In genomic region chr16:1778200-1779179, GRCh38 we compare ENCODE assay signal across 10 cellular contexts. TPM values are rescaled to one million over a fixed set of nuclear protein-coding genes. Genes with fewer than 3 reads are reported as not detected.
DNase-seq lines count a peak whose midpoint lies in the region; ATAC-seq, FAIRE-seq and TF ChIP-seq lines count a peak whose summit lies in the region.
"Had no signal": no experiment of that assay in that cellular context is flagged by ENCODE, and none has a peak within 500 bp of the region (broad histone marks: within the 10 kb centered on the region; RNA-seq: fewer than 3 reads in every experiment).

No MANE protein-coding gene starts in this region.

- WGBS in H1 (ENCODE audit: extremely low coverage in 1 of 2, insufficient coverage in 1 of 2, insufficient read length in 1 of 2, insufficient replicate concordance in 2 of 2, low coverage in 1 of 2, low lambda C conversion rate in 2 of 2, missing lambda C conversion rate in 1 of 2), 2 experiments = 93% methylated on average over 25 of the region's 34 CpGs; no CpG with 5 or more reads in 1 of the 2 experiments

- CTCF ChIA-PET in H1 (lab: Charles Lee; ENCODE audit: partially characterized antibody) = interaction anchor here (0.6 to 1.2 kb wide), 6 partner anchors 24 to 414 kb away, joined by 3 to 4 read pairs (median 3); no protein-coding TSS in a partner anchor

- no peak for FAIRE-seq in H1 (lab: Jason Lieb, UNC)

- no peak overlapping the region for H3K4me3 ChIP-seq in H1 (ENCODE audit: extremely low read depth in 1 of 4, insufficient read depth in 2 of 4, low read depth in 3 of 4, low read length in 4 of 4)

- H3K79me1 ChIP-seq in H1 (ENCODE audit: low read depth, low read length) = peaks cover 9% of the 10 kb centered on the region

- H3K9me3 ChIP-seq in H1 (ENCODE audit: insufficient read depth in 2 of 2, low read depth in 1 of 2, low read length in 1 of 2) = no peaks in the 10 kb centered on the region

- DNase-seq in Right ventricle myocardium superior = peak; percentile 31
- DNase-seq in left ventricle myocardium superior = no peak
- peak in 1 of 2 experiments; percentile 43 for DNase-seq in H1 (ENCODE audit: low read depth in 1 of 2, low spot score in 2 of 2)
- DNase-seq in NCI-H128 (lab: John Stamatoyannopoulos, UW; ENCODE audit: unreplicated experiment) = no peak
- no peak for DNase-seq in COR-L47 (lab: John Stamatoyannopoulos, UW)
- DNase-seq: EL; erythroblast; GOT3; stimulated activated naive CD4-positive, alpha-beta T cell had no signal

- no peaks in the 10 kb centered on the region for H3K9me3 Mint-ChIP-seq in stimulated activated memory B cell treated with anti-CD40 and anti-IgM and Interleukin-4, amounts not matched to agents 10 μg/mL and 1 μg/mL and 100 μg/mL, for 72 hours

- no peak overlapping the region for H2BK5ac ChIP-seq in H1 (ENCODE audit: low read depth, low read length)

- no peak overlapping the region for H3K4ac ChIP-seq in H1 (replicated peaks; ENCODE audit: insufficient read length, low read depth, low read length)

- H3K4me1 ChIP-seq in H1 (replicated peaks in 1 of 4; ENCODE audit: control insufficient read depth in 3 of 4, insufficient read depth in 4 of 4, low read length in 3 of 4) = peaks cover 0 to 10% (median 5%) of the 10 kb centered on the region in 4 experiments; a peak in 5 of 7 replicates

- peaks cover 28% of the 10 kb centered on the region for H3K4me1 Mint-ChIP-seq in stimulated activated memory B cell treated with anti-CD40 and anti-IgM and Interleukin-4, amounts not matched to agents 10 μg/mL and 1 μg/mL and 100 μg/mL, for 72 hours

- H2BK120ac ChIP-seq in H1 (replicated peaks; ENCODE audit: low read depth, low read length) = no peak overlapping the region

- TF ChIP-seq EP300 in H1 (IDR thresholded peaks at IDR 0.05; ENCODE audit: borderline replicate concordance in 1 of 2, low read depth in 2 of 2, low read length in 2 of 2) = no peak

- no peak overlapping the region for H2BK20ac ChIP-seq in H1 (ENCODE audit: low read length)

- no peak overlapping the region for H2BK15ac ChIP-seq in H1 (ENCODE audit: low read length)

- no peaks in the 10 kb centered on the region for H3K27me3 Mint-ChIP-seq in stimulated activated memory B cell treated with anti-CD40 and anti-IgM and Interleukin-4, amounts not matched to agents 10 μg/mL and 1 μg/mL and 100 μg/mL, for 72 hours

- no peak overlapping the region for H3K56ac ChIP-seq in H1 (replicated peaks; ENCODE audit: insufficient read length, low read depth, low read length)

- H3K27me3 ChIP-seq in H1 (replicated peaks in 1 of 4; ENCODE audit: control insufficient read depth in 3 of 4, extremely low read depth in 1 of 4, insufficient read depth in 3 of 4, low read length in 3 of 4) = no peaks in the 10 kb centered on the region

- H3K14ac ChIP-seq in H1 (ENCODE audit: insufficient read length) = no peak overlapping the region

- H3K4me3 Mint-ChIP-seq in stimulated activated memory B cell treated with anti-CD40 and anti-IgM and Interleukin-4, amounts not matched to agents 10 μg/mL and 1 μg/mL and 100 μg/mL, for 72 hours = no peak overlapping the region

- no peak overlapping the region for H4K5ac ChIP-seq in H1 (ENCODE audit: insufficient read length, low read depth, low read length)

- TF ChIP-seq POLR2A in H1 (IDR thresholded peaks at IDR 0.05; ENCODE audit: control extremely low read depth in 1 of 2, low read depth in 2 of 2, low read length in 2 of 2) = no peak; a peak in 1 of 3 replicates

- intact Hi-C loops in Right ventricle myocardium superior (cut with DNase I) (no loop called here), left ventricle myocardium superior (cut with micrococcal nuclease) (no loop called here)

- H3K23me2 ChIP-seq in H1 (ENCODE audit: low read depth, low read length) = peaks cover 7% of the 10 kb centered on the region

- no peak overlapping the region for H3K23ac ChIP-seq in H1 (ENCODE audit: insufficient read length)

- H2AK5ac ChIP-seq in H1 (ENCODE audit: low read depth, low read length) = no peak overlapping the region

- H3K79me2 ChIP-seq in H1 (ENCODE audit: control insufficient read depth in 1 of 2, insufficient read depth in 2 of 2, low read length in 2 of 2) = peaks cover 0 to 13% of the 10 kb centered on the region in 2 experiments; a peak in 1 of 4 replicates

- peaks cover 0 to 33% of the 10 kb centered on the region in 2 experiments for H4K20me1 ChIP-seq in H1 (replicated peaks in 1 of 2; ENCODE audit: control insufficient read depth in 1 of 2, insufficient read depth in 2 of 2, low read length in 2 of 2)

- H3K18ac ChIP-seq in H1 (ENCODE audit: extremely low read depth, low read length) = no peak overlapping the region

- no peak for TF ChIP-seq RAD21 in H1 (IDR thresholded peaks at IDR 0.05 in 1 of 2, conservative IDR thresholded peaks at IDR 0.05 in 1 of 2; ENCODE audit: low read depth in 2 of 2, low read length in 2 of 2)

- POLR2A ChIA-PET in H1 (lab: Charles Lee; ENCODE audit: partially characterized antibody) = interaction anchor here (0.9 to 12.0 kb wide), 9 partner anchors 10 to 431 kb away, joined by 3 to 246 read pairs (median 5); partner anchors contain the start of genes EME2, GFER, IGFALS and MRPS34

- ATAC-seq in Right ventricle myocardium superior (ENCODE audit: poor library complexity) (no peak), left ventricle myocardium superior (no peak)
- no peak for ATAC-seq in stimulated activated memory B cell treated with anti-CD40 and anti-IgM and Interleukin-4, amounts not matched to agents 10 μg/mL and 1 μg/mL and 100 μg/mL, for 72 hours

- no peak overlapping the region for H3K9ac ChIP-seq in H1 (replicated peaks in 1 of 4; ENCODE audit: extremely low read depth in 1 of 4, low read depth in 3 of 4, low read length in 3 of 4)

- H3K36me3 ChIP-seq in H1 (ENCODE audit: control insufficient read depth in 2 of 4, insufficient read depth in 4 of 4, low read length in 3 of 4) = peaks cover 0 to 23% (median 9%) of the 10 kb centered on the region in 4 experiments; a peak in 5 of 8 replicates

- no peak for TF ChIP-seq CTCF in H1 (IDR thresholded peaks at IDR 0.05; ENCODE audit: control extremely low read depth in 1 of 3, insufficient read depth in 1 of 3, low read depth in 1 of 3, low read length in 3 of 3)

- no peak overlapping the region for H3K27ac ChIP-seq in H1 (ENCODE audit: low read depth, low read length)

- no peak overlapping the region for H2BK12ac ChIP-seq in H1 (ENCODE audit: low read depth, low read length)

- H3K27ac Mint-ChIP-seq in stimulated activated memory B cell treated with anti-CD40 and anti-IgM and Interleukin-4, amounts not matched to agents 10 μg/mL and 1 μg/mL and 100 μg/mL, for 72 hours = peak overlapping the region; percentile 54

- peaks cover 6% of the 10 kb centered on the region for H3K36me3 Mint-ChIP-seq in stimulated activated memory B cell treated with anti-CD40 and anti-IgM and Interleukin-4, amounts not matched to agents 10 μg/mL and 1 μg/mL and 100 μg/mL, for 72 hours

- peak overlapping the region; percentile 65; the same call in 1 of the 2 replicates for H4K8ac ChIP-seq in H1 (ENCODE audit: extremely low read depth, insufficient read depth, low read length)

- H4K91ac ChIP-seq in H1 (replicated peaks; ENCODE audit: insufficient read length, low read length) = no peak overlapping the region

- no peak overlapping the region for H3K4me2 ChIP-seq in H1 (ENCODE audit: insufficient read depth in 1 of 2, low read depth in 2 of 2, low read length in 2 of 2)

- H2AFZ ChIP-seq in H1 (ENCODE audit: low read length) = no peak overlapping the region

RNA-seq across cellular contexts. Expression of gene SPSB3, which starts 3.9 kb away (rescaled TPM):
- 37.5 TPM for total RNA-seq in Right ventricle myocardium superior
- total RNA-seq in left ventricle myocardium superior = 40.8 TPM
- 22.5 and 25.3 TPM in 2 replicates for total RNA-seq in H1 (2021; fragmentation: NEBNext Ultra II Directional; extraction: Animal tissue kit (Norgen Biotek cat#: 25700))
- polyA plus RNA-seq in H1 (2011; rRNA removed) = 37.8 and 60.1 TPM in 2 replicates
- polyA plus RNA-seq in H1 (2011; cell fraction: cytosol; rRNA removed) = 45.6 TPM
- polyA plus RNA-seq in H1 (2011; cell fraction: nucleus; rRNA removed) = 113 TPM
- 24.3 to 39.4 TPM (median 30.0 TPM) in 4 replicates for polyA plus RNA-seq in H1 (2012, experiment 1 of 2)
- 20.6 TPM for polyA plus RNA-seq in H1 (2012, experiment 2 of 2)
- 19.3 TPM for polyA plus RNA-seq in H1 (2013, experiment 1 of 2)
- 16.6 TPM for polyA plus RNA-seq in H1 (2013, experiment 2 of 2)
- 9.8 and 10.4 TPM in 2 replicates for polyA minus RNA-seq in H1 (2011; rRNA and poly(A)+ RNA removed)
- 12.6 TPM for polyA minus RNA-seq in H1 (2011; cell fraction: cytosol; rRNA and poly(A)+ RNA removed)
- polyA minus RNA-seq in H1 (2011; cell fraction: nucleus; rRNA and poly(A)+ RNA removed) = 24.4 TPM

RNA-seq across cellular contexts. Expression of gene NUBP2, which starts 4.3 kb away (rescaled TPM):
- total RNA-seq in Right ventricle myocardium superior (34.8 TPM), left ventricle myocardium superior (36.6 TPM)
- 68.0 and 70.3 TPM in 2 replicates for total RNA-seq in H1 (2021; fragmentation: NEBNext Ultra II Directional; extraction: Animal tissue kit (Norgen Biotek cat#: 25700))
- polyA plus RNA-seq in H1 (2011; rRNA removed) = 96.9 and 130 TPM in 2 replicates
- polyA plus RNA-seq in H1 (2011; cell fraction: cytosol; rRNA removed) = 101 TPM
- 141 TPM for polyA plus RNA-seq in H1 (2011; cell fraction: nucleus; rRNA removed)
- polyA plus RNA-seq in H1 (2012, experiment 1 of 2) = 44.7 to 70.3 TPM (median 69.2 TPM) in 4 replicates
- polyA plus RNA-seq in H1 (2012, experiment 2 of 2) = 80.2 TPM
- 65.6 TPM for polyA plus RNA-seq in H1 (2013, experiment 1 of 2)
- 61.2 TPM for polyA plus RNA-seq in H1 (2013, experiment 2 of 2)
- polyA minus RNA-seq in H1 (2011; rRNA and poly(A)+ RNA removed) = 13.2 and 13.3 TPM in 2 replicates
- 37.4 TPM for polyA minus RNA-seq in H1 (2011; cell fraction: cytosol; rRNA and poly(A)+ RNA removed)
- 42.5 TPM for polyA minus RNA-seq in H1 (2011; cell fraction: nucleus; rRNA and poly(A)+ RNA removed)

RNA-seq across cellular contexts. Expression of gene MRPS34, which starts 5.6 kb away (rescaled TPM):
- total RNA-seq in Right ventricle myocardium superior = 91.8 TPM
- total RNA-seq in left ventricle myocardium superior = 85.9 TPM
- total RNA-seq in H1 (2021; fragmentation: NEBNext Ultra II Directional; extraction: Animal tissue kit (Norgen Biotek cat#: 25700)) = 252 and 267 TPM in 2 replicates
- 168 and 250 TPM in 2 replicates for polyA plus RNA-seq in H1 (2011; rRNA removed)
- 256 TPM for polyA plus RNA-seq in H1 (2011; cell fraction: cytosol; rRNA removed)
- 198 TPM for polyA plus RNA-seq in H1 (2011; cell fraction: nucleus; rRNA removed)
- polyA plus RNA-seq in H1 (2012, experiment 1 of 2) = 193 to 245 TPM (median 224 TPM) in 4 replicates
- 253 TPM for polyA plus RNA-seq in H1 (2012, experiment 2 of 2)
- polyA plus RNA-seq in H1 (2013, experiment 1 of 2) = 216 TPM
- 235 TPM for polyA plus RNA-seq in H1 (2013, experiment 2 of 2)
- polyA minus RNA-seq in H1 (2011; rRNA and poly(A)+ RNA removed) = 35.3 and 37.0 TPM in 2 replicates
- 103 TPM for polyA minus RNA-seq in H1 (2011; cell fraction: cytosol; rRNA and poly(A)+ RNA removed)
- polyA minus RNA-seq in H1 (2011; cell fraction: nucleus; rRNA and poly(A)+ RNA removed) = 46.1 TPM

RNA-seq across cellular contexts. Expression of gene EME2, which starts 5.9 kb away (rescaled TPM):
- total RNA-seq in Right ventricle myocardium superior = 7.1 TPM
- 8.1 TPM for total RNA-seq in left ventricle myocardium superior
- 19.3 and 19.7 TPM in 2 replicates for total RNA-seq in H1 (2021; fragmentation: NEBNext Ultra II Directional; extraction: Animal tissue kit (Norgen Biotek cat#: 25700))
- polyA plus RNA-seq in H1 (2011; rRNA removed) = 13.1 and 17.0 TPM in 2 replicates
- 17.4 TPM for polyA plus RNA-seq in H1 (2011; cell fraction: cytosol; rRNA removed)
- polyA plus RNA-seq in H1 (2011; cell fraction: nucleus; rRNA removed) = 144 TPM
- 15.4 to 20.9 TPM (median 18.8 TPM) in 4 replicates for polyA plus RNA-seq in H1 (2012, experiment 1 of 2)
- polyA plus RNA-seq in H1 (2012, experiment 2 of 2) = 10.1 TPM
- 6.1 TPM for polyA plus RNA-seq in H1 (2013, experiment 1 of 2)
- 4.8 TPM for polyA plus RNA-seq in H1 (2013, experiment 2 of 2)
- 4.4 and 4.6 TPM in 2 replicates for polyA minus RNA-seq in H1 (2011; rRNA and poly(A)+ RNA removed)
- 8.2 TPM for polyA minus RNA-seq in H1 (2011; cell fraction: cytosol; rRNA and poly(A)+ RNA removed)
- polyA minus RNA-seq in H1 (2011; cell fraction: nucleus; rRNA and poly(A)+ RNA removed) = 33.1 TPM

RNA-seq across cellular contexts. Expression of gene NME3, which starts 7.1 kb away (rescaled TPM):
- total RNA-seq in Right ventricle myocardium superior (33.6 TPM), left ventricle myocardium superior (38.3 TPM)
- 70.9 and 72.5 TPM in 2 replicates for total RNA-seq in H1 (2021; fragmentation: NEBNext Ultra II Directional; extraction: Animal tissue kit (Norgen Biotek cat#: 25700))
- 163 and 214 TPM in 2 replicates for polyA plus RNA-seq in H1 (2011; rRNA removed)
- polyA plus RNA-seq in H1 (2011; cell fraction: cytosol; rRNA removed) = 121 TPM
- 208 TPM for polyA plus RNA-seq in H1 (2011; cell fraction: nucleus; rRNA removed)
- 38.1 to 86.9 TPM (median 80.9 TPM) in 4 replicates for polyA plus RNA-seq in H1 (2012, experiment 1 of 2)
- 93.0 TPM for polyA plus RNA-seq in H1 (2012, experiment 2 of 2)
- polyA plus RNA-seq in H1 (2013, experiment 1 of 2) = 73.8 TPM
- 79.6 TPM for polyA plus RNA-seq in H1 (2013, experiment 2 of 2)
- 4.7 and 7.5 TPM in 2 replicates for polyA minus RNA-seq in H1 (2011; rRNA and poly(A)+ RNA removed)
- polyA minus RNA-seq in H1 (2011; cell fraction: cytosol; rRNA and poly(A)+ RNA removed) = 31.9 TPM
- polyA minus RNA-seq in H1 (2011; cell fraction: nucleus; rRNA and poly(A)+ RNA removed) = 46.7 TPM
